ENCODE assay signal across 21 cellular contexts in the genomic region with DNA sequence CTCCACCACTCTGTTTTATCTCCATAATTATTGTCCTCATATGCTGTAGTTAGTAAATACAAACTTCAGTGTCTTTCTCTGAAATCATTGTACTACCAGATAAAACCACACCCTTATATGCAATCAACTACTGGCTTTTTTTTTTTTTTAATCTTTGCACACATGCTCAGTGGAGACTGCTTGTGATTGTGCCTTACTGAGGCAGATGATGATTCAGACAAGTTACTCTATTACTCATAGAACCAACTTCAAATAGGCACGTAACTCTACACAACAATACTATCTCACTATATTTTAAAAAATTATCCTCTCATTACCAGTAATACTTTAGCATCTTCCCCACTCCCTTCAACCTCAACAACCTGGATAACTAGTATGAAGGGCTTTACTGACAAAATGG.
DNase-seq lines count a peak whose midpoint lies in the region; ATAC-seq and TF ChIP-seq lines count a peak whose summit lies in the region.
"Had no signal": no experiment of that assay in that cellular context is flagged by ENCODE, and none has a peak within 500 bp of the region (broad histone marks: within the 10 kb centered on the region; RNA-seq: fewer than 3 reads in every experiment).

No MANE protein-coding gene starts in this region.

- TF ChIP-seq CTCF in PC-3 (conservative IDR thresholded peaks at IDR 0.05; ENCODE audit: low read depth, low read length) (no peak), mammary epithelial cell (conservative IDR thresholded peaks at IDR 0.05 in 1 of 2, IDR thresholded peaks at IDR 0.05 in 1 of 2; ENCODE audit: extremely low read depth in 1 of 2, insufficient read depth in 1 of 2, low read depth in 1 of 2, low read length in 2 of 2) (no peak), foreskin keratinocyte (conservative IDR thresholded peaks at IDR 0.05) (no peak)

- no TSS peak for BruUV-seq in PC-3 (replicated peaks; lab: Mats Ljungman, UMichigan)
- no TSS peak for BruUV-seq in mammary epithelial cell (replicated peaks; lab: Mats Ljungman, UMichigan)

- H3K9ac ChIP-seq in PC-3 (ENCODE audit: low read length) (no peak overlapping the region), mammary epithelial cell (ENCODE audit: insufficient read depth, low read length) (no peak overlapping the region), trophoblast cell (ENCODE audit: low read length) (no peak overlapping the region)
- H3K9ac ChIP-seq: BLaER1 treated with 17β-estradiol and CSF1 and Interleukin-3, amounts not matched to agents 10 nM and 100 nM had no signal

- H3K18ac ChIP-seq in trophoblast cell (ENCODE audit: low read length): no peak overlapping the region

- H3K4me3 ChIP-seq in PC-3 (ENCODE audit: low read length) (no peak overlapping the region), mammary epithelial cell (replicated peaks in 1 of 3; ENCODE audit: insufficient read depth in 1 of 3, low read depth in 2 of 3, low read length in 3 of 3) (no peak overlapping the region), trophoblast cell (ENCODE audit: low read depth, low read length) (no peak overlapping the region)
- H3K4me3 ChIP-seq: A549; BLaER1 treated with 17β-estradiol and CSF1 and Interleukin-3, amounts not matched to agents 10 nM and 100 nM; Peyer's patch had no signal

- 0% methylated on average over 1 of the region's 1 CpG for WGBS in mammary epithelial cell (ENCODE audit: low coverage, missing lambda C conversion rate)
- WGBS in trophoblast cell (ENCODE audit: extremely low coverage, insufficient coverage, insufficient read length): 100% methylated on average over 1 of the region's 1 CpG

- H3K23ac ChIP-seq in trophoblast cell (ENCODE audit: low read length): no peak overlapping the region

- H3K4me1 ChIP-seq in PC-3 (ENCODE audit: insufficient read depth, low read length): peaks cover 7% of the 10 kb centered on the region; the same call in 1 of the 2 replicates
- peaks cover 9% of the 10 kb centered on the region for H3K4me1 ChIP-seq in mammary epithelial cell (ENCODE audit: insufficient read depth, low read length)
- no peaks in the 10 kb centered on the region for H3K4me1 ChIP-seq in foreskin keratinocyte
- H3K4me1 ChIP-seq in trophoblast cell (ENCODE audit: control insufficient read depth in 1 of 2, insufficient read depth in 2 of 2, low read length in 2 of 2): no peaks in the 10 kb centered on the region
- H3K4me1 ChIP-seq: A549; BLaER1 treated with 17β-estradiol and CSF1 and Interleukin-3, amounts not matched to agents 10 nM and 100 nM; Peyer's patch had no signal

- no peak overlapping the region for H3K4me2 ChIP-seq in PC-3 (ENCODE audit: low read length)
- peak overlapping the region; percentile 20 for H3K4me2 ChIP-seq in mammary epithelial cell (ENCODE audit: insufficient read depth, low read depth, low read length)
- no peak overlapping the region for H3K4me2 ChIP-seq in trophoblast cell (ENCODE audit: low read length)
- H3K4me2 ChIP-seq: A549; BLaER1 treated with 17β-estradiol and CSF1 and Interleukin-3, amounts not matched to agents 10 nM and 100 nM had no signal

- H2BK120ac ChIP-seq in trophoblast cell (ENCODE audit: insufficient read depth, low read length, poor library complexity): no peak overlapping the region

- in situ Hi-C loops in mammary epithelial cell (cut with MboI; ENCODE audit: low sequenced_read_pairs in 2 of 2): no loop called here

- H2AFZ ChIP-seq in PC-3 (ENCODE audit: low read length) (no peak overlapping the region), mammary epithelial cell (ENCODE audit: low read depth, low read length) (peak overlapping the region; percentile 54), trophoblast cell (ENCODE audit: insufficient read depth, low read length, poor library complexity) (no peak overlapping the region)

- H3K9me3 ChIP-seq in PC-3 (ENCODE audit: low read length): no peaks in the 10 kb centered on the region
- H3K9me3 ChIP-seq in mammary epithelial cell (replicated peaks; ENCODE audit: insufficient read depth, low read length): no peaks in the 10 kb centered on the region
- H3K9me3 ChIP-seq in trophoblast cell (ENCODE audit: insufficient read depth, low read depth, low read length): no peaks in the 10 kb centered on the region
- H3K9me3 ChIP-seq: A549; BLaER1 treated with 17β-estradiol and CSF1 and Interleukin-3, amounts not matched to agents 10 nM and 100 nM; Peyer's patch had no signal

- H2BK5ac ChIP-seq in trophoblast cell (ENCODE audit: low read depth, low read length, poor library complexity): no peak overlapping the region

- no peaks in the 10 kb centered on the region for H3K79me2 ChIP-seq in PC-3 (ENCODE audit: low read length)
- H3K79me2 ChIP-seq in mammary epithelial cell (ENCODE audit: insufficient read depth, low read length): no peaks in the 10 kb centered on the region
- no peaks in the 10 kb centered on the region for H3K79me2 ChIP-seq in trophoblast cell (ENCODE audit: control insufficient read depth, insufficient read depth, low read length, poor library complexity)

- POLR2A ChIA-PET in PC-3 (lab: Charles Lee; ENCODE audit: unreplicated experiment): no interaction called here

- H4K12ac ChIP-seq in trophoblast cell (ENCODE audit: low read depth, low read length): no peak overlapping the region

- no peaks in the 10 kb centered on the region for H4K20me1 ChIP-seq in PC-3 (ENCODE audit: low read length)
- H4K20me1 ChIP-seq in mammary epithelial cell (ENCODE audit: insufficient read depth, low read length): no peaks in the 10 kb centered on the region
- H4K20me1 ChIP-seq: BLaER1 treated with 17β-estradiol and CSF1 and Interleukin-3, amounts not matched to agents 10 nM and 100 nM had no signal

- no peak overlapping the region for H2AK5ac ChIP-seq in trophoblast cell (ENCODE audit: low read length)

- H3K4ac ChIP-seq in trophoblast cell (ENCODE audit: low read depth, low read length): no peak overlapping the region

- H3K36me3 ChIP-seq in PC-3 (ENCODE audit: low read depth, low read length): no peaks in the 10 kb centered on the region
- H3K36me3 ChIP-seq in mammary epithelial cell (ENCODE audit: insufficient read depth, low read length): no peaks in the 10 kb centered on the region
- no peaks in the 10 kb centered on the region for H3K36me3 ChIP-seq in trophoblast cell (ENCODE audit: control insufficient read depth in 1 of 2, insufficient read depth in 2 of 2, low read length in 2 of 2)
- H3K36me3 ChIP-seq: BLaER1 treated with 17β-estradiol and CSF1 and Interleukin-3, amounts not matched to agents 10 nM and 100 nM; Peyer's patch had no signal

- no peak overlapping the region for H4K91ac ChIP-seq in trophoblast cell (ENCODE audit: low read depth, low read length)

- peak; percentile 40 for DNase-seq in ELR (ENCODE audit: low read depth)
- peak; percentile 49 for DNase-seq in PC-3
- DNase-seq in mammary epithelial cell: peak; percentile 61
- DNase-seq in foreskin keratinocyte: peak; percentile 53 to 71
- DNase-seq in NCI-H524 treated with DMSO at 0.1 percent for 48 hours (lab: John Stamatoyannopoulos, UW): no peak
- DNase-seq in AG08396 (ENCODE audit: low spot score): no peak
- no peak for DNase-seq in trophoblast cell
- DNase-seq in NCI-H2196 treated with DMSO at 0.1 percent for 48 hours (lab: John Stamatoyannopoulos, UW; ENCODE audit: unreplicated experiment): no peak
- DNase-seq: Calu3; CD8-positive, alpha-beta T cell; EL; MM.1S; NCI-H1092 treated with DMSO at 0.1 percent for 48 hours; NCI-H2081; NCI-H2171 treated with DMSO at 0.1 percent for 48 hours; NCI-H446 treated with DMSO at 0.1 percent for 48 hours; Peyer's patch; SIG-M5 had no signal

- no peak overlapping the region for H3K14ac ChIP-seq in trophoblast cell (ENCODE audit: low read length)

- no peaks in the 10 kb centered on the region for H3K27me3 ChIP-seq in PC-3 (ENCODE audit: low read length)
- no peaks in the 10 kb centered on the region for H3K27me3 ChIP-seq in mammary epithelial cell (ENCODE audit: insufficient read depth, low read length)
- H3K27me3 ChIP-seq in foreskin keratinocyte: no peaks in the 10 kb centered on the region
- no peaks in the 10 kb centered on the region for H3K27me3 ChIP-seq in trophoblast cell (ENCODE audit: insufficient read depth, low read length)
- H3K27me3 ChIP-seq: BLaER1 treated with 17β-estradiol and CSF1 and Interleukin-3, amounts not matched to agents 10 nM and 100 nM; Peyer's patch had no signal

- no peak overlapping the region for H4K8ac ChIP-seq in trophoblast cell (ENCODE audit: low read depth, low read length)

- peak overlapping the region; percentile 25; the same call in 1 of the 2 replicates for H3K27ac ChIP-seq in PC-3 (ENCODE audit: low read length)
- H3K27ac ChIP-seq in mammary epithelial cell (ENCODE audit: insufficient read depth, low read depth, low read length): no peak overlapping the region
- no peak overlapping the region for H3K27ac ChIP-seq in foreskin keratinocyte
- H3K27ac ChIP-seq in trophoblast cell (ENCODE audit: low read depth, low read length): no peak overlapping the region
- H3K27ac ChIP-seq: A549; BLaER1 treated with 17β-estradiol and CSF1 and Interleukin-3, amounts not matched to agents 10 nM and 100 nM; Peyer's patch had no signal

- intact Hi-C loops in PC-3 (cut with micrococcal nuclease): no loop called here
- intact Hi-C loops in mammary epithelial cell (cut with micrococcal nuclease): loop anchor here (10.0 kb wide), 1 partner anchor 188 kb away; no protein-coding TSS in a partner anchor

- CTCF ChIA-PET in PC-3 (lab: Charles Lee): no interaction called here
- CTCF ChIA-PET in mammary epithelial cell (lab: Charles Lee; ENCODE audit: low non-redundant PET): no interaction called here

- no peaks in the 10 kb centered on the region for H3F3A ChIP-seq in PC-3 (ENCODE audit: low read length, unreplicated experiment)

- no peaks in the 10 kb centered on the region for H3K79me1 ChIP-seq in trophoblast cell (ENCODE audit: low read length)

- dilution Hi-C loops in mammary epithelial cell (cut with HindIII; ENCODE audit: low sequenced_read_pairs): no loop called here

- no peaks in the 10 kb centered on the region for H3K9me2 ChIP-seq in PC-3 (replicated peaks; ENCODE audit: low read length)

- ATAC-seq in PC-3: peak; percentile 83
- ATAC-seq in foreskin keratinocyte: peak; percentile 86
- ATAC-seq: A549; CD8-positive, alpha-beta T cell; SK-N-SH treated with all-trans-retinoic acid at 6 μM for 48 hours had no signal

- H2BK12ac ChIP-seq in trophoblast cell (ENCODE audit: low read length): no peak overlapping the region

Comparison
In these comparisons a context has a peak if more than half of its experiments do, and no peak if none do; other contexts are left out.
1. DNase-seq: peak in ELR (single experiment), PC-3 (single experiment), mammary epithelial cell (single experiment) and foreskin keratinocyte (2 of 2); none in NCI-H524 treated with DMSO at 0.1 percent for 48 hours (single experiment), AG08396 (single experiment), trophoblast cell (0 of 2) and NCI-H2196 treated with DMSO at 0.1 percent for 48 hours (single experiment).